ENCODE assay signal across 1 cellular context in genomic region chr11:72078477-72078876, GRCh38.
TF ChIP-seq lines count a peak whose summit lies in the region.

No MANE protein-coding gene starts in this region.

TF ChIP-seq in endothelial cell of umbilical vein, 7 proteins besides CTCF, POLR2A, EP300 and RAD21:
- TF ChIP-seq FOS (IDR thresholded peaks at IDR 0.05; ENCODE audit: borderline replicate concordance, insufficient read depth, low read length) (no peak), MYC (IDR thresholded peaks at IDR 0.05; ENCODE audit: low read depth, low read length) (no peak), POLR2AphosphoS5 (IDR thresholded peaks at IDR 0.05; ENCODE audit: insufficient read depth, low read depth, low read length) (no peak), GATA2 (IDR thresholded peaks at IDR 0.05; ENCODE audit: insufficient read depth, insufficient read length, low read depth, low read length) (no peak), EZH2 (IDR thresholded peaks at IDR 0.05; ENCODE audit: borderline replicate concordance, low read depth, low read length, severe bottlenecking) (no peak), JUN (IDR thresholded peaks at IDR 0.05; ENCODE audit: borderline replicate concordance, insufficient read depth, insufficient read length, low read depth) (no peak), MAX (IDR thresholded peaks at IDR 0.05; ENCODE audit: insufficient read depth, insufficient read length) (no peak)
